25 cellular contexts compared by ENCODE assay signal in the genomic region with DNA sequence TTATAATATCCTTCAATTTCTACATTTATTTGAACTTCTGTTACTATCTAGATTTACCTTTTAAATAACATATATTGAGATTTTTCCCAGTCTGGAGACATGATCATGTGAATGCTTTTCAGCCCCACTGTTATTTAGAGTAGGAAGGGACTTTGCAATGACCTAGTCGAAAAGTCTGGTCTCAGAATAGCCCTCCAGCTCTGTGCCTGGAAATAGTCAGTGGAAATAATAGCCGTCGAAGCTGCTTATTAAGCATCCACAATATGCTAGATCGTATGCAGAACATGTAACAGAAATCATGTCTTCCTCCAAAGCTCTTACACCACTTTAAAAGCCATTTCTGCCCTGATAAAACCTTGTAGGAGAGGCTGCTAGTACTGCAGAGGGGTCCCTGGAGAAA. TPM values are rescaled to one million over a fixed set of nuclear protein-coding genes. Genes with fewer than 3 reads are reported as not detected.
DNase-seq lines count a peak whose midpoint lies in the region; ATAC-seq and TF ChIP-seq lines count a peak whose summit lies in the region.
"Had no signal": no experiment of that assay in that cellular context is flagged by ENCODE, and none has a peak within 500 bp of the region (broad histone marks: within the 10 kb centered on the region; RNA-seq: fewer than 3 reads in every experiment).

No MANE protein-coding gene starts in this region.

- H3K27ac ChIP-seq in heart right ventricle, result peak overlapping the region in 9 of 10 donors; percentile 4 to 87 (median 77)
- H3K27ac ChIP-seq in right cardiac atrium (ENCODE audit: low read length), result no peak overlapping the region
- peak overlapping the region; percentile 48 to 95 for H3K27ac ChIP-seq in coronary artery
- peak overlapping the region; percentile 36 for H3K27ac ChIP-seq in smooth muscle cell (ENCODE audit: low read depth)
- H3K27ac ChIP-seq: A549; BLaER1 treated with 17β-estradiol and CSF1 and Interleukin-3, amounts not matched to agents 10 nM and 100 nM; SJSA1 had no signal

- no peak overlapping the region for H2AFZ ChIP-seq in smooth muscle cell (ENCODE audit: low read depth)

- H3K4me3 ChIP-seq in heart right ventricle, result peak overlapping the region in 1 of 10 donors; percentile 22
- no peak overlapping the region for H3K4me3 ChIP-seq in right cardiac atrium (ENCODE audit: low read length)
- H3K4me3 ChIP-seq in coronary artery, result no peak overlapping the region
- no peak overlapping the region for H3K4me3 ChIP-seq in smooth muscle cell
- H3K4me3 ChIP-seq: A549; BLaER1 treated with 17β-estradiol and CSF1 and Interleukin-3, amounts not matched to agents 10 nM and 100 nM; MG63; SJSA1 had no signal

- peaks cover 20 to 74% (median 51%) of the 10 kb centered on the region in 9 donors for H3K4me1 ChIP-seq in heart right ventricle
- H3K4me1 ChIP-seq in right cardiac atrium (ENCODE audit: control insufficient read depth, insufficient read depth, low read length), result peaks cover 25% of the 10 kb centered on the region
- peaks cover 15% of the 10 kb centered on the region for H3K4me1 ChIP-seq in smooth muscle cell (ENCODE audit: low read depth)
- H3K4me1 ChIP-seq: A549, Caco-2 had no signal

- TF ChIP-seq CTCF in heart right ventricle (IDR thresholded peaks at IDR 0.05), result no peak
- TF ChIP-seq CTCF in coronary artery (IDR thresholded peaks at IDR 0.05), result no peak
- no peak for TF ChIP-seq CTCF in smooth muscle cell (IDR thresholded peaks at IDR 0.05; ENCODE audit: borderline replicate concordance, insufficient read depth, poor library complexity, severe bottlenecking)

- 40 to 54% methylated on average over 4 of the region's 4 CpGs for WGBS in heart right ventricle, 2 donors
- WGBS in right cardiac atrium, result 54% methylated on average over 4 of the region's 4 CpGs
- 48% methylated on average over 4 of the region's 4 CpGs for WGBS in smooth muscle cell (ENCODE audit: low lambda C conversion rate)

- H4K20me1 ChIP-seq in smooth muscle cell (ENCODE audit: low read depth), result no peaks in the 10 kb centered on the region
- H4K20me1 ChIP-seq: BLaER1 treated with 17β-estradiol and CSF1 and Interleukin-3, amounts not matched to agents 10 nM and 100 nM had no signal

- peak in 6 of 8 donors; percentile 23 to 58 (median 39) for ATAC-seq in heart right ventricle
- no peak for ATAC-seq in right cardiac atrium
- ATAC-seq: A549, HCT116 had no signal

- H3K9me3 ChIP-seq in heart right ventricle (no peaks in the 10 kb centered on the region), right cardiac atrium (ENCODE audit: control insufficient read depth, low read length) (no peaks in the 10 kb centered on the region), smooth muscle cell (replicated peaks; ENCODE audit: low read depth) (no peaks in the 10 kb centered on the region)
- H3K9me3 ChIP-seq: A549; BLaER1 treated with 17β-estradiol and CSF1 and Interleukin-3, amounts not matched to agents 10 nM and 100 nM; Caco-2; MG63; SJSA1 had no signal

- H3F3A ChIP-seq in smooth muscle cell (ENCODE audit: low read depth), result peaks cover 26% of the 10 kb centered on the region

- H3K27me3 ChIP-seq in heart right ventricle, result no peaks in the 10 kb centered on the region
- H3K27me3 ChIP-seq in right cardiac atrium (ENCODE audit: control insufficient read depth, insufficient read depth), result no peaks in the 10 kb centered on the region
- no peaks in the 10 kb centered on the region for H3K27me3 ChIP-seq in smooth muscle cell (ENCODE audit: low read depth)
- H3K27me3 ChIP-seq: BLaER1 treated with 17β-estradiol and CSF1 and Interleukin-3, amounts not matched to agents 10 nM and 100 nM; MG63; SJSA1 had no signal

- H3K9ac ChIP-seq in smooth muscle cell (ENCODE audit: low read depth), result no peak overlapping the region
- H3K9ac ChIP-seq: BLaER1 treated with 17β-estradiol and CSF1 and Interleukin-3, amounts not matched to agents 10 nM and 100 nM had no signal

- H3K36me3 ChIP-seq in heart right ventricle (peaks cover 0 to 3% (median 0%) of the 10 kb centered on the region in 9 donors), smooth muscle cell (ENCODE audit: low read depth) (no peaks in the 10 kb centered on the region)
- H3K36me3 ChIP-seq: BLaER1 treated with 17β-estradiol and CSF1 and Interleukin-3, amounts not matched to agents 10 nM and 100 nM; MG63; SJSA1 had no signal

- intact Hi-C loops in heart right ventricle (cut with DNase I) (no loop called here), right cardiac atrium (cut with DNase I) (no loop called here)

- DNase-seq in heart right ventricle (no peak), right cardiac atrium (no peak), NCI-H2227 treated with DMSO at 0.1 percent for 48 hours (lab: John Stamatoyannopoulos, UW) (peak; percentile 72), coronary artery (ENCODE audit: low spot score) (no peak), smooth muscle cell (lab: John Stamatoyannopoulos, UW; ENCODE audit: unreplicated experiment) (no peak), HCEC 1CT (no peak), COLO668 (lab: John Stamatoyannopoulos, UW; ENCODE audit: unreplicated experiment) (no peak), GDM1 (lab: John Stamatoyannopoulos, UW) (no peak)
- DNase-seq: AML-193; Caco-2; CD4-positive, alpha-beta memory T cell; GF-D8; IMR-90; KG1; MG63; NCI-H1105 treated with DMSO at 0.1 percent for 48 hours; NCI-H1694; NCI-H2029 treated with DMSO at 0.1 percent for 48 hours; NCI-H226; NCI-H510A; NCI-H774 had no signal

- no peaks in the 10 kb centered on the region for H3K79me2 ChIP-seq in smooth muscle cell (ENCODE audit: low read depth)

- H3K4me2 ChIP-seq in smooth muscle cell, result no peak overlapping the region
- H3K4me2 ChIP-seq: A549; BLaER1 treated with 17β-estradiol and CSF1 and Interleukin-3, amounts not matched to agents 10 nM and 100 nM had no signal

RNA-seq across cellular contexts. Expression of a gene that starts 2.4 kb away (rescaled TPM):
- total RNA-seq in heart right ventricle, result 100 to 1,000 TPM in 1 of 10 donors, 10 to 100 TPM in 9; 31.4 to 110 (median 58.4) TPM
- polyA plus RNA-seq in heart right ventricle, result 10 to 100 TPM in 1 of 2 donors, 1 to 10 TPM in 1; 5.1 to 17.6 TPM
- total RNA-seq in right cardiac atrium, result 10 to 100 TPM; 23.1 to 39.2 (median 30.0) TPM
- polyA plus RNA-seq in right cardiac atrium, result 25.0 TPM
- 36.5 and 111 TPM in 2 replicates for total RNA-seq in smooth muscle cell
- 50.2 and 91.7 TPM in 2 replicates for polyA plus RNA-seq in smooth muscle cell
- total RNA-seq: Caco-2; CD4-positive, alpha-beta memory T cell had no signal
- polyA plus RNA-seq: CD4-positive, alpha-beta memory T cell had no signal

Comparison
In these comparisons a context has a peak if more than half of its experiments do, and no peak if none do; other contexts are left out.
1. ATAC-seq: peak in heart right ventricle (6 of 8); none in right cardiac atrium (0 of 2).